In genomic region chr11:58900479-58901420, GRCh38 we compare ENCODE assay signal across 9 cellular contexts. TPM values are rescaled to one million over a fixed set of nuclear protein-coding genes. Genes with fewer than 3 reads are reported as not detected.
DNase-seq lines count a peak whose midpoint lies in the region; ATAC-seq, FAIRE-seq and TF ChIP-seq lines count a peak whose summit lies in the region.
"Had no signal": no experiment of that assay in that cellular context is flagged by ENCODE, and none has a peak within 500 bp of the region (broad histone marks: within the 10 kb centered on the region; RNA-seq: fewer than 3 reads in every experiment).

No MANE protein-coding gene starts in this region.

- H3K9me3 ChIP-seq in A549, result no peaks in the 10 kb centered on the region
- H3K9me3 ChIP-seq in mucosa of descending colon, result no peaks in the 10 kb centered on the region

- intact Hi-C loops in mucosa of descending colon (cut with DNase I, micrococcal nuclease), result no loop called here

- WGBS in A549 (ENCODE audit: missing lambda C conversion rate), result 31% methylated on average over 36 of the region's 36 CpGs

- H3K27ac Mint-ChIP-seq in natural killer cell treated with Interleukin-12 subunit alpha and Interleukin-12 subunit beta and Interleukin-15 and Interleukin-18, amount 100 ng/mL, for 72 hours, result no peak overlapping the region
- H3K27ac Mint-ChIP-seq: naive thymus-derived CD8-positive, alpha-beta T cell had no signal

- CTCF ChIA-PET in A549 (lab: Yijun Ruan, JAX), result interaction anchor here (0.7 to 1.6 kb wide), 11 partner anchors 9 to 333 kb away, joined by 3 to 6 read pairs (median 3); partner anchors contain the start of gene LPXN

- no peak overlapping the region for H3K27ac ChIP-seq in A549

- H3K36me3 ChIP-seq in mucosa of descending colon (ENCODE audit: low read depth), result no peaks in the 10 kb centered on the region

- H3K4me3 ChIP-seq in A549 (no peak overlapping the region), mucosa of descending colon (no peak overlapping the region)

- no peaks in the 10 kb centered on the region for H3K9me3 Mint-ChIP-seq in natural killer cell treated with Interleukin-12 subunit alpha and Interleukin-12 subunit beta and Interleukin-15 and Interleukin-18, amount 100 ng/mL, for 72 hours
- H3K9me3 Mint-ChIP-seq: naive thymus-derived CD8-positive, alpha-beta T cell had no signal

- no peaks in the 10 kb centered on the region for H3K4me1 Mint-ChIP-seq in natural killer cell treated with Interleukin-12 subunit alpha and Interleukin-12 subunit beta and Interleukin-15 and Interleukin-18, amount 100 ng/mL, for 72 hours (ENCODE audit: low read depth in 2 of 2)

- TF ChIP-seq EP300 in A549 (IDR thresholded peaks at IDR 0.05), result no peak

- H3K36me3 Mint-ChIP-seq in natural killer cell treated with Interleukin-12 subunit alpha and Interleukin-12 subunit beta and Interleukin-15 and Interleukin-18, amount 100 ng/mL, for 72 hours, result no peaks in the 10 kb centered on the region

- peaks cover 44 to 65% of the 10 kb centered on the region in 2 donors for H3K27me3 Mint-ChIP-seq in natural killer cell treated with Interleukin-12 subunit alpha and Interleukin-12 subunit beta and Interleukin-15 and Interleukin-18, amount 100 ng/mL, for 72 hours

- peak; percentile 44; the same call in 2 of the 3 replicates for TF ChIP-seq CTCF in A549 (IDR thresholded peaks at IDR 0.05)
- peak; percentile 69 for TF ChIP-seq CTCF in GM10266 (IDR thresholded peaks at IDR 0.05; ENCODE audit: control insufficient read depth, insufficient read depth, low read depth, missing control alignments)
- peak; percentile 43 for TF ChIP-seq CTCF in mucosa of descending colon (IDR thresholded peaks at IDR 0.05)

- peak; percentile 65 to 87 for ATAC-seq in A549
- ATAC-seq in HG03521 (IDR thresholded peaks at IDR 0.05; ENCODE audit: unreplicated experiment), result peak; percentile 47
- peak; percentile 89 for ATAC-seq in esophagus mucosa
- peak; percentile 94 for ATAC-seq in mucosa of descending colon
- ATAC-seq in natural killer cell treated with Interleukin-12 subunit alpha and Interleukin-12 subunit beta and Interleukin-15 and Interleukin-18, amount 100 ng/mL, for 72 hours, result no peak
- ATAC-seq: naive thymus-derived CD8-positive, alpha-beta T cell had no signal

- DNase-seq in A549 (ENCODE audit: low read depth in 1 of 2, low spot score in 1 of 2), result peak; percentile 47 to 85
- peak; percentile 75 for DNase-seq in GM10266 (ENCODE audit: extremely low spot score)
- peak; percentile 14 for DNase-seq in SK-N-DZ (ENCODE audit: low spot score)
- DNase-seq in mucosa of descending colon, result peak; percentile 80 to 90 (median 88)
- no peak for DNase-seq in NCI-H2171 (lab: John Stamatoyannopoulos, UW)
- DNase-seq in natural killer cell treated with Interleukin-12 subunit alpha and Interleukin-12 subunit beta and Interleukin-15 and Interleukin-18, amount 100 ng/mL, for 72 hours (ENCODE audit: low spot score), result no peak

- H3K4me3 Mint-ChIP-seq in natural killer cell treated with Interleukin-12 subunit alpha and Interleukin-12 subunit beta and Interleukin-15 and Interleukin-18, amount 100 ng/mL, for 72 hours, result no peak overlapping the region
- H3K4me3 Mint-ChIP-seq: naive thymus-derived CD8-positive, alpha-beta T cell had no signal

- H3K4me2 ChIP-seq in A549, result peak overlapping the region; percentile 56

- H3K4me1 ChIP-seq in A549, result no peaks in the 10 kb centered on the region
- H3K4me1 ChIP-seq in mucosa of descending colon (ENCODE audit: low read depth), result peaks cover 6% of the 10 kb centered on the region

- no peak for TF ChIP-seq POLR2A in A549 (IDR thresholded peaks at IDR 0.05; ENCODE audit: low read length)

- POLR2A ChIA-PET in A549 (lab: Yijun Ruan, JAX), result no interaction called here

- FAIRE-seq in A549 (lab: Jason Lieb, UNC), result no peak

- peak; percentile 52 to 61 for TF ChIP-seq RAD21 in A549 (conservative IDR thresholded peaks at IDR 0.05 in 1 of 2, IDR thresholded peaks at IDR 0.05 in 1 of 2)

TF ChIP-seq in A549, 52 proteins besides CTCF, POLR2A, EP300 and RAD21:
- TF ChIP-seq HOXA7 (CRISPR knock-in tag; IDR thresholded peaks at IDR 0.05), result no peak
- TF ChIP-seq ZC3H11A (IDR thresholded peaks at IDR 0.05), result no peak
- TF ChIP-seq BHLHE40 (IDR thresholded peaks at IDR 0.05; ENCODE audit: low read depth, low read length), result no peak
- no peak for TF ChIP-seq ZNF302 (CRISPR knock-in tag; IDR thresholded peaks at IDR 0.05)
- TF ChIP-seq PBX3 (IDR thresholded peaks at IDR 0.05), result peak; percentile 56; the same call in 1 of the 2 replicates
- no peak for TF ChIP-seq HOXB13 (CRISPR knock-in tag; IDR thresholded peaks at IDR 0.05; ENCODE audit: low read depth)
- TF ChIP-seq, protein P1, sequence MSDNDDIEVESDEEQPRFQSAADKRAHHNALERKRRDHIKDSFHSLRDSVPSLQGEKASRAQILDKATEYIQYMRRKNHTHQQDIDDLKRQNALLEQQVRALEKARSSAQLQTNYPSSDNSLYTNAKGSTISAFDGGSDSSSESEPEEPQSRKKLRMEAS (IDR thresholded peaks at IDR 0.05), result peak; percentile 34; the same call in 1 of the 2 replicates
- TF ChIP-seq SMC3 (IDR thresholded peaks at IDR 0.05), result peak; percentile 34; the same call in 1 of the 3 replicates

RNA-seq across cellular contexts. Expression of gene GLYATL1, which starts 38.5 kb away (rescaled TPM):
- polyA plus RNA-seq in A549 (2011; rRNA removed) (0.10 and 0.13 TPM in 2 replicates), A549 (2017; fragmentation: RNase III; extraction: RNeasy Plus Mini Kit Qiagen cat#74134 plus additional on column Dnase treatment) (0.14 to 0.24 TPM in 2 of 3 replicates, not detected in the other)
- polyA plus RNA-seq in A549 (2012; cell fraction: cytosol; rRNA removed), result 0.07 TPM in 1 of 2 replicates, not detected in the other
- 0.08 TPM in 1 of 2 replicates, not detected in the other for polyA plus RNA-seq in A549 (2012; cell fraction: nucleus; rRNA removed)
- polyA minus RNA-seq in A549 (2011; rRNA and poly(A)+ RNA removed), result not detected in 2 replicates
- polyA plus RNA-seq in SK-N-DZ (2014; cell fraction: cytosol; rRNA removed), result 0.67 and 0.95 TPM in 2 replicates
- polyA plus RNA-seq in SK-N-DZ (2014; cell fraction: nucleus; rRNA removed), result 0.92 and 2.3 TPM in 2 replicates
- total RNA-seq in esophagus mucosa (0.44 TPM), mucosa of descending colon (under 1 TPM in 1 of 3 donors, not detected in 2; 0.19 TPM)
- total RNA-seq in natural killer cell treated with Interleukin-12 subunit alpha and Interleukin-12 subunit beta and Interleukin-15 and Interleukin-18, amount 100 ng/mL, for 72 hours, result not detected
- total RNA-seq: naive thymus-derived CD8-positive, alpha-beta T cell had no signal
- polyA plus RNA-seq: naive thymus-derived CD8-positive, alpha-beta T cell had no signal

RNA-seq across cellular contexts. Expression of gene GLYATL2, which starts 56.2 kb away (rescaled TPM):
- 0.08 TPM in 2 replicates for polyA plus RNA-seq in A549 (2011; rRNA removed)
- polyA plus RNA-seq in A549 (2012; cell fraction: cytosol; rRNA removed), result not detected in 2 replicates
- not detected in 2 replicates for polyA plus RNA-seq in A549 (2012; cell fraction: nucleus; rRNA removed)
- 0.05 TPM in 1 of 3 replicates, not detected in the others for polyA plus RNA-seq in A549 (2017; fragmentation: RNase III; extraction: RNeasy Plus Mini Kit Qiagen cat#74134 plus additional on column Dnase treatment)
- not detected in 2 replicates for polyA minus RNA-seq in A549 (2011; rRNA and poly(A)+ RNA removed)
- polyA plus RNA-seq in SK-N-DZ (2014; cell fraction: cytosol; rRNA removed), result 0.95 and 1.3 TPM in 2 replicates
- 2.1 and 2.6 TPM in 2 replicates for polyA plus RNA-seq in SK-N-DZ (2014; cell fraction: nucleus; rRNA removed)
- total RNA-seq in esophagus mucosa, result 1.6 TPM
- not detected for total RNA-seq in mucosa of descending colon
- not detected for total RNA-seq in natural killer cell treated with Interleukin-12 subunit alpha and Interleukin-12 subunit beta and Interleukin-15 and Interleukin-18, amount 100 ng/mL, for 72 hours
- total RNA-seq: naive thymus-derived CD8-positive, alpha-beta T cell had no signal
- polyA plus RNA-seq: naive thymus-derived CD8-positive, alpha-beta T cell had no signal

Comparison
In these comparisons a context has a peak if more than half of its experiments do, and no peak if none do; other contexts are left out.
1. ATAC-seq: peak in A549 (2 of 2), HG03521 (single experiment), esophagus mucosa (single experiment) and mucosa of descending colon (single experiment); none in natural killer cell treated with Interleukin-12 subunit alpha and Interleukin-12 subunit beta and Interleukin-15 and Interleukin-18, amount 100 ng/mL, for 72 hours (0 of 2).
2. DNase-seq: peak in A549 (2 of 2), GM10266 (single experiment), SK-N-DZ (single experiment) and mucosa of descending colon (3 of 3); none in NCI-H2171 (single experiment) and natural killer cell treated with Interleukin-12 subunit alpha and Interleukin-12 subunit beta and Interleukin-15 and Interleukin-18, amount 100 ng/mL, for 72 hours (single experiment).
3. Peak in every context shown above with its lines, with median percentiles within 50 percentile points of each other: CTCF ChIP-seq.